9 cellular contexts compared by ENCODE assay signal in genomic region chr9:17063535-17064135, GRCh38.
A peak's percentile ranks its signal among the peaks of the same experiment; 100 is the strongest.
DNase-seq lines count a peak whose midpoint lies in the region; ATAC-seq and TF ChIP-seq lines count a peak whose summit lies in the region.
"Had no signal": no experiment of that assay in that cellular context is flagged by ENCODE, and none has a peak within 500 bp of the region (broad histone marks: within the 10 kb centered on the region; RNA-seq: fewer than 3 reads in every experiment).

No MANE protein-coding gene starts in this region.

- no peaks in the 10 kb centered on the region for H3K27me3 ChIP-seq in OCI-LY1 (ENCODE audit: insufficient read depth, low read length)

- H3K36me3 Mint-ChIP-seq in endothelial cell (ENCODE audit: low read depth, unreplicated experiment) = no peaks in the 10 kb centered on the region

- H3K9me3 ChIP-seq in OCI-LY1 (ENCODE audit: low read length) = no peaks in the 10 kb centered on the region

- peak; percentile 78 for ATAC-seq in GM19467 (IDR thresholded peaks at IDR 0.05; ENCODE audit: unreplicated experiment)
- ATAC-seq in HG03175 (IDR thresholded peaks at IDR 0.05; ENCODE audit: unreplicated experiment) = no peak
- ATAC-seq in GM21737 (IDR thresholded peaks at IDR 0.05; ENCODE audit: unreplicated experiment) = no peak

- no peak overlapping the region for H3K4me3 ChIP-seq in OCI-LY1 (ENCODE audit: low read depth, low read length, poor library complexity, severe bottlenecking)

- no peak overlapping the region for H3K27ac ChIP-seq in OCI-LY1 (ENCODE audit: low read depth, low read length, poor library complexity, severe bottlenecking)

- DNase-seq in DMS53 (lab: John Stamatoyannopoulos, UW) (peak; percentile 65), HT1080 (ENCODE audit: low read depth) (peak; percentile 31), endothelial cell (ENCODE audit: low spot score) (peak; percentile 26), myocyte (ENCODE audit: low read depth) (peak; percentile 60)
- DNase-seq: activated B cell treated with CpG ODN at 0.5 μM for 24 hours had no signal

- no peaks in the 10 kb centered on the region for H3K4me1 ChIP-seq in OCI-LY1 (ENCODE audit: insufficient read depth, low read length, severe bottlenecking)

- no peaks in the 10 kb centered on the region for H3K9me3 Mint-ChIP-seq in endothelial cell (ENCODE audit: unreplicated experiment)
- H3K9me3 Mint-ChIP-seq: activated B cell treated with CpG ODN at 0.5 μM for 24 hours had no signal

- H3K27ac Mint-ChIP-seq in endothelial cell (ENCODE audit: unreplicated experiment) = no peak overlapping the region
- H3K27ac Mint-ChIP-seq: activated B cell treated with CpG ODN at 0.5 μM for 24 hours had no signal

- H3K4me2 ChIP-seq in OCI-LY1 (ENCODE audit: low read length) = no peak overlapping the region

- H3K27me3 Mint-ChIP-seq in endothelial cell (ENCODE audit: unreplicated experiment) = no peaks in the 10 kb centered on the region
- H3K27me3 Mint-ChIP-seq: activated B cell treated with CpG ODN at 0.5 μM for 24 hours had no signal

- no peaks in the 10 kb centered on the region for H3K79me2 ChIP-seq in OCI-LY1 (ENCODE audit: insufficient read depth, low read length)

- H3F3A ChIP-seq in OCI-LY1 (ENCODE audit: insufficient read depth, low read length) = no peaks in the 10 kb centered on the region

- TF ChIP-seq CTCF in OCI-LY1 (IDR thresholded peaks at IDR 0.05; ENCODE audit: low read length) (peak; percentile 87), endothelial cell (IDR thresholded peaks at IDR 0.05; ENCODE audit: unreplicated experiment) (peak; percentile 80)

- no peaks in the 10 kb centered on the region for H3K9me2 ChIP-seq in OCI-LY1 (ENCODE audit: low read depth, low read length)

- H3K4me1 Mint-ChIP-seq in endothelial cell (ENCODE audit: unreplicated experiment) = peaks cover 4% of the 10 kb centered on the region
- H3K4me1 Mint-ChIP-seq: activated B cell treated with CpG ODN at 0.5 μM for 24 hours had no signal

- no peak overlapping the region for H3K4me3 Mint-ChIP-seq in endothelial cell (ENCODE audit: unreplicated experiment)
- H3K4me3 Mint-ChIP-seq: activated B cell treated with CpG ODN at 0.5 μM for 24 hours had no signal

- H3K9ac ChIP-seq in OCI-LY1 (ENCODE audit: low read length) = no peak overlapping the region

- H2AFZ ChIP-seq in OCI-LY1 (ENCODE audit: low read length) = no peak overlapping the region

- no peaks in the 10 kb centered on the region for H4K20me1 ChIP-seq in OCI-LY1 (ENCODE audit: insufficient read depth, low read length)

- no peaks in the 10 kb centered on the region for H3K36me3 ChIP-seq in OCI-LY1 (ENCODE audit: insufficient read depth, low read length)
